ENCODE assay signal across 1 cellular context in the genomic region with DNA sequence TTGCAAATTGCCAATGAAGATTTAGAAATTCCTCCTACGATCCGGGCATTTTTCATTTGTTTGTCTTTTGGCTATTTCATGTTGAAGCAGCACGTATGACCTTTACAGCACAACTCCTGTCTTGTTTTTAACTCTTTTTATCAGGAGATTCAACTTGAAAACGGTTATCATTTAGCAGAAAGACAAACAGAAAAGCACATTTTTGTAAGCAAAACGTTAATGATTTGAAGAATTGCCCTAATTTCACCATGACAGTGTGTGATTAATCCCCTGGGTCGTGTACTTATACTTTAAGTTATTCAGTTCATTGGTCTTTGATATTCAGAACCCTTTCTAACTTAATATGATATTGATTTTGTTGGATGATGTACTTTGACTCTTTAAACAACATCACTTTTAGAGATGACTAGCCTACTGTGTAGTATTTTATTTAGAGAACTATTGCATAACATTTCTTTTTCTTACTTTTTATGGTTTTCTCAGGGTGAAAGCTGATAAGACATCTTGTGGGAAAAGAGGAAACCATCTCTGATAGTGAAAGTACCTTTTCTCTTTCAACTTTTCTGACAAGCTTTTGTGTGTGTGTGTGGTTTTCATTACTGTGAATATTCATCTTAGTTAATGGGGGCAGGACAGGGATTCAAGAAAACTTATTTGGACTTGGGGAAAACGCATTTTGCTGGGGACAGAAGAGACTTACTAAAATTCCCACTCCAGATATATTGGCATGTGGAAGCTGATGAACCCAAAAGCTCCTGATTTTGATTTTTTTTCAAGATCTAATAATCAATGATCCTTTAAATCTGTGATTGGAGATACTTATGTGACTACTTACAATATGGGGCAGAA.
TF ChIP-seq lines count a peak whose summit lies in the region.

No MANE protein-coding gene starts in this region.

TF ChIP-seq in HepG2, 621 proteins besides CTCF, POLR2A, EP300 and RAD21 (continued from another document and continues in another):
- TF ChIP-seq CEBPZ (IDR thresholded peaks at IDR 0.05; ENCODE audit: low read length) (no peak), CREB1 (IDR thresholded peaks at IDR 0.05) (no peak), CREB1 (CRISPR knock-in tag; IDR thresholded peaks at IDR 0.05) (peak; percentile 81), IKZF5 (CRISPR knock-in tag; IDR thresholded peaks at IDR 0.05) (peak; percentile 55; the same call in 1 of the 2 replicates), RAD51 (IDR thresholded peaks at IDR 0.05; ENCODE audit: borderline replicate concordance) (no peak), POGK (CRISPR knock-in tag; conservative IDR thresholded peaks at IDR 0.05) (no peak), ZNF556 (CRISPR knock-in tag; IDR thresholded peaks at IDR 0.05; ENCODE audit: borderline replicate concordance) (no peak), ZSCAN9 (CRISPR knock-in tag; IDR thresholded peaks at IDR 0.05; ENCODE audit: borderline replicate concordance) (peak; percentile 20; the same call in 1 of the 2 replicates), PAXIP1 (CRISPR knock-in tag; conservative IDR thresholded peaks at IDR 0.05) (peak; percentile 95), ZNF552 (CRISPR knock-in tag; IDR thresholded peaks at IDR 0.05; ENCODE audit: borderline replicate concordance) (no peak), ZSCAN21 (CRISPR knock-in tag; IDR thresholded peaks at IDR 0.05; ENCODE audit: borderline replicate concordance) (no peak), NBN (conservative IDR thresholded peaks at IDR 0.05) (no peak), KLF16 (CRISPR knock-in tag; IDR thresholded peaks at IDR 0.05) (peak in 1 of 2 experiments; percentile 43; a peak in 1 of 4 replicates), YEATS4 (CRISPR knock-in tag; IDR thresholded peaks at IDR 0.05; ENCODE audit: borderline replicate concordance) (no peak; the same call in 1 of the 2 replicates), HOMEZ (CRISPR knock-in tag; IDR thresholded peaks at IDR 0.05; ENCODE audit: low read depth) (no peak), MAFG (CRISPR knock-in tag; IDR thresholded peaks at IDR 0.05) (no peak), SATB2 (CRISPR knock-in tag; IDR thresholded peaks at IDR 0.05) (no peak), HOXD1 (CRISPR knock-in tag; IDR thresholded peaks at IDR 0.05) (peak; percentile 82; the same call in 1 of the 2 replicates), NKX3-1 (CRISPR knock-in tag; IDR thresholded peaks at IDR 0.05) (0 out of 2 replicates have a peak, but pooled peaks have one; percentile 66), MTA1 (CRISPR knock-in tag; IDR thresholded peaks at IDR 0.05; ENCODE audit: borderline replicate concordance) (no peak), FOXO1 (CRISPR knock-in tag; IDR thresholded peaks at IDR 0.05) (peak; percentile 68; the same call in 1 of the 2 replicates), FOXA3 (CRISPR knock-in tag; IDR thresholded peaks at IDR 0.05) (peak; percentile 93), ZNF569 (CRISPR knock-in tag; IDR thresholded peaks at IDR 0.05; ENCODE audit: borderline replicate concordance) (no peak), CEBPG (CRISPR knock-in tag; IDR thresholded peaks at IDR 0.05) (peak; percentile 88)
- TF ChIP-seq, protein P1, sequence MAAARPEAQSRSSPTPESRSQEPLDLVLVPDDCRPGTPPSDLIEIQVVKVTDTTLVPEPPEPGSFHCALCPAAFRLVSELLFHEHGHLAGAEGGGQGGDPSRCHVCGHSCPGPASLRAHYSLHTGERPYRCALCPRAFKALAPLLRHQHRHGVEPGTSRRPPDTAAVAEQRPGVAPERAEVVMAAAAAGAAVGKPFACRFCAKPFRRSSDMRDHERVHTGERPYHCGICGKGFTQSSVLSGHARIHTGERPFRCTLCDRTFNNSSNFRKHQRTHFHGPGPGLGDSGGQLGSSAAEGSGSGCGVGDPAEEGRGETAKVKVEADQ (CRISPR knock-in tag; IDR thresholded peaks at IDR 0.05; ENCODE audit: borderline replicate concordance) = no peak
- TF ChIP-seq, protein P2, sequence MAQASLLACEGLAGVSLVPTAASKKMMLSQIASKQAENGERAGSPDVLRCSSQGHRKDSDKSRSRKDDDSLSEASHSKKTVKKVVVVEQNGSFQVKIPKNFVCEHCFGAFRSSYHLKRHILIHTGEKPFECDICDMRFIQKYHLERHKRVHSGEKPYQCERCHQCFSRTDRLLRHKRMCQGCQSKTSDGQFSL (CRISPR knock-in tag; IDR thresholded peaks at IDR 0.05) = no peak
- TF ChIP-seq, protein P3, sequence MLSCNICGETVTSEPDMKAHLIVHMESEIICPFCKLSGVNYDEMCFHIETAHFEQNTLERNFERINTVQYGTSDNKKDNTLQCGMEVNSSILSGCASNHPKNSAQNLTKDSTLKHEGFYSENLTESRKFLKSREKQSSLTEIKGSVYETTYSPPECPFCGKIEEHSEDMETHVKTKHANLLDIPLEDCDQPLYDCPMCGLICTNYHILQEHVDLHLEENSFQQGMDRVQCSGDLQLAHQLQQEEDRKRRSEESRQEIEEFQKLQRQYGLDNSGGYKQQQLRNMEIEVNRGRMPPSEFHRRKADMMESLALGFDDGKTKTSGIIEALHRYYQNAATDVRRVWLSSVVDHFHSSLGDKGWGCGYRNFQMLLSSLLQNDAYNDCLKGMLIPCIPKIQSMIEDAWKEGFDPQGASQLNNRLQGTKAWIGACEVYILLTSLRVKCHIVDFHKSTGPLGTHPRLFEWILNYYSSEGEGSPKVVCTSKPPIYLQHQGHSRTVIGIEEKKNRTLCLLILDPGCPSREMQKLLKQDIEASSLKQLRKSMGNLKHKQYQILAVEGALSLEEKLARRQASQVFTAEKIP (CRISPR knock-in tag; IDR thresholded peaks at IDR 0.05; ENCODE audit: borderline replicate concordance) = no peak
- TF ChIP-seq, protein P4, sequence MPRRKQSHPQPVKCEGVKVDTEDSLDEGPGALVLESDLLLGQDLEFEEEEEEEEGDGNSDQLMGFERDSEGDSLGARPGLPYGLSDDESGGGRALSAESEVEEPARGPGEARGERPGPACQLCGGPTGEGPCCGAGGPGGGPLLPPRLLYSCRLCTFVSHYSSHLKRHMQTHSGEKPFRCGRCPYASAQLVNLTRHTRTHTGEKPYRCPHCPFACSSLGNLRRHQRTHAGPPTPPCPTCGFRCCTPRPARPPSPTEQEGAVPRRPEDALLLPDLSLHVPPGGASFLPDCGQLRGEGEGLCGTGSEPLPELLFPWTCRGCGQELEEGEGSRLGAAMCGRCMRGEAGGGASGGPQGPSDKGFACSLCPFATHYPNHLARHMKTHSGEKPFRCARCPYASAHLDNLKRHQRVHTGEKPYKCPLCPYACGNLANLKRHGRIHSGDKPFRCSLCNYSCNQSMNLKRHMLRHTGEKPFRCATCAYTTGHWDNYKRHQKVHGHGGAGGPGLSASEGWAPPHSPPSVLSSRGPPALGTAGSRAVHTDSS (CRISPR knock-in tag; conservative IDR thresholded peaks at IDR 0.05) = no peak
- TF ChIP-seq, protein P5, sequence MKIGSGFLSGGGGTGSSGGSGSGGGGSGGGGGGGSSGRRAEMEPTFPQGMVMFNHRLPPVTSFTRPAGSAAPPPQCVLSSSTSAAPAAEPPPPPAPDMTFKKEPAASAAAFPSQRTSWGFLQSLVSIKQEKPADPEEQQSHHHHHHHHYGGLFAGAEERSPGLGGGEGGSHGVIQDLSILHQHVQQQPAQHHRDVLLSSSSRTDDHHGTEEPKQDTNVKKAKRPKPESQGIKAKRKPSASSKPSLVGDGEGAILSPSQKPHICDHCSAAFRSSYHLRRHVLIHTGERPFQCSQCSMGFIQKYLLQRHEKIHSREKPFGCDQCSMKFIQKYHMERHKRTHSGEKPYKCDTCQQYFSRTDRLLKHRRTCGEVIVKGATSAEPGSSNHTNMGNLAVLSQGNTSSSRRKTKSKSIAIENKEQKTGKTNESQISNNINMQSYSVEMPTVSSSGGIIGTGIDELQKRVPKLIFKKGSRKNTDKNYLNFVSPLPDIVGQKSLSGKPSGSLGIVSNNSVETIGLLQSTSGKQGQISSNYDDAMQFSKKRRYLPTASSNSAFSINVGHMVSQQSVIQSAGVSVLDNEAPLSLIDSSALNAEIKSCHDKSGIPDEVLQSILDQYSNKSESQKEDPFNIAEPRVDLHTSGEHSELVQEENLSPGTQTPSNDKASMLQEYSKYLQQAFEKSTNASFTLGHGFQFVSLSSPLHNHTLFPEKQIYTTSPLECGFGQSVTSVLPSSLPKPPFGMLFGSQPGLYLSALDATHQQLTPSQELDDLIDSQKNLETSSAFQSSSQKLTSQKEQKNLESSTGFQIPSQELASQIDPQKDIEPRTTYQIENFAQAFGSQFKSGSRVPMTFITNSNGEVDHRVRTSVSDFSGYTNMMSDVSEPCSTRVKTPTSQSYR (CRISPR knock-in tag; IDR thresholded peaks at IDR 0.05; ENCODE audit: borderline replicate concordance) = no peak
- TF ChIP-seq, protein P6, sequence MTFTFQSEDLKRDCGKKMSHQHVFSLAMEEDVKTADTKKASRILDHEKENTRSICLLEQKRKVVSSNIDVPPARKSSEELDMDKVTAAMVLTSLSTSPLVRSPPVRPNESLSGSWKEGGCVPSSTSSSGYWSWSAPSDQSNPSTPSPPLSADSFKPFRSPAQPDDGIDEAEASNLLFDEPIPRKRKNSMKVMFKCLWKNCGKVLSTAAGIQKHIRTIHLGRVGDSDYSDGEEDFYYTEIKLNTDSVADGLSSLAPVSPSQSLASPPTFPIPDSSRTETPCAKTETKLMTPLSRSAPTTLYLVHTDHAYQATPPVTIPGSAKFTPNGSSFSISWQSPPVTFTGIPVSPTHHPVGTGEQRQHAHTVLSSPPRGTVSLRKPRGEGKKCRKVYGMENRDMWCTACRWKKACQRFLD (CRISPR knock-in tag; IDR thresholded peaks at IDR 0.05; ENCODE audit: borderline replicate concordance) = no peak
